Comparison of ENCODE assay signal across 15 cellular contexts in genomic region chr1:235006132-235006721, GRCh38.
A peak's percentile ranks its signal among the peaks of the same experiment; 100 is the strongest.
DNase-seq lines count a peak whose midpoint lies in the region; ATAC-seq lines count a peak whose summit lies in the region.
"Had no signal": no experiment of that assay in that cellular context is flagged by ENCODE, and none has a peak within 500 bp of the region (broad histone marks: within the 10 kb centered on the region; RNA-seq: fewer than 3 reads in every experiment).

No MANE protein-coding gene starts in this region.

- peaks cover 63% of the 10 kb centered on the region for H3K4me1 ChIP-seq in Karpas-422 (ENCODE audit: low read length)
- H3K4me1 ChIP-seq: ascending aorta, Caco-2 had no signal

- no peak overlapping the region for H3K9ac ChIP-seq in Karpas-422 (ENCODE audit: low read length)

- no peaks in the 10 kb centered on the region for H4K20me1 ChIP-seq in Karpas-422 (ENCODE audit: insufficient read depth, low read depth, low read length)

- H3K9me3 ChIP-seq in Karpas-422 (ENCODE audit: low read length): no peaks in the 10 kb centered on the region
- H3K9me3 ChIP-seq: ascending aorta had no signal

- peak; percentile 51 for DNase-seq in stimulated activated CD4-positive, alpha-beta T cell treated with anti-CD3 and anti-CD28 coated beads, Interleukin-4, amount 100 ng/mL, for 24 hours
- DNase-seq in stimulated activated CD4-positive, alpha-beta T cell treated with anti-CD3 and anti-CD28 coated beads, Interleukin-4, amount 100 ng/mL, for 4 hours: no peak
- no peak for DNase-seq in Karpas-422
- DNase-seq in activated naive CD4-positive, alpha-beta T cell treated with anti-CD3 and anti-CD28 coated beads, Interleukin-2, amount 50 U/mL, for 16 hours: peak; percentile 47
- no peak for DNase-seq in anterior cingulate cortex (lab: John Stamatoyannopoulos, UW)
- DNase-seq in NCI-H226: no peak
- DNase-seq: Caco-2, kidney glomerular epithelial cell, NCI-H1417 treated with DMSO at 0.1 percent for 48 hours, T-cell, WERI-Rb-1 had no signal

- no peaks in the 10 kb centered on the region for H3K27me3 ChIP-seq in Karpas-422 (ENCODE audit: low read length)
- H3K27me3 ChIP-seq: ascending aorta, hepatocyte had no signal

- no peak overlapping the region for H2AFZ ChIP-seq in Karpas-422 (ENCODE audit: low read length)
- H2AFZ ChIP-seq: hepatocyte had no signal

- peak overlapping the region; percentile 90; the same call in 1 of the 2 replicates for H3K27ac ChIP-seq in Karpas-422 (ENCODE audit: low read length)
- H3K27ac ChIP-seq: ascending aorta, hepatocyte, WERI-Rb-1 had no signal

- no peaks in the 10 kb centered on the region for H3K36me3 ChIP-seq in Karpas-422 (ENCODE audit: insufficient read depth, low read length)
- H3K36me3 ChIP-seq: ascending aorta, WERI-Rb-1 had no signal

- H3K4me2 ChIP-seq in Karpas-422 (ENCODE audit: low read depth, low read length, poor library complexity, severe bottlenecking): peak overlapping the region; percentile 53
- H3K4me2 ChIP-seq: hepatocyte had no signal

- no peak overlapping the region for H3K4me3 ChIP-seq in Karpas-422 (ENCODE audit: low read length)
- H3K4me3 ChIP-seq: ascending aorta, hepatocyte had no signal

- ATAC-seq in HG02884 (IDR thresholded peaks at IDR 0.05; ENCODE audit: unreplicated experiment) (no peak), GM21825 (IDR thresholded peaks at IDR 0.05; ENCODE audit: unreplicated experiment) (no peak)
- ATAC-seq: T-cell had no signal

- no peaks in the 10 kb centered on the region for H3K9me2 ChIP-seq in Karpas-422 (replicated peaks; ENCODE audit: insufficient read depth, low read length)

- no peaks in the 10 kb centered on the region for H3K79me2 ChIP-seq in Karpas-422 (ENCODE audit: low read length)
- H3K79me2 ChIP-seq: hepatocyte had no signal

Comparison
In these comparisons a context has a peak if more than half of its experiments do, and no peak if none do; other contexts are left out.
1. DNase-seq: peak in stimulated activated CD4-positive, alpha-beta T cell treated with anti-CD3 and anti-CD28 coated beads, Interleukin-4, amount 100 ng/mL, for 24 hours (single experiment) and activated naive CD4-positive, alpha-beta T cell treated with anti-CD3 and anti-CD28 coated beads, Interleukin-2, amount 50 U/mL, for 16 hours (single experiment); none in stimulated activated CD4-positive, alpha-beta T cell treated with anti-CD3 and anti-CD28 coated beads, Interleukin-4, amount 100 ng/mL, for 4 hours (0 of 2), Karpas-422 (single experiment), anterior cingulate cortex (0 of 58) and NCI-H226 (single experiment).